In genomic region chr14:54777395-54777794, GRCh38 we compare ENCODE assay signal across 18 cellular contexts.
A peak's percentile ranks its signal among the peaks of the same experiment; 100 is the strongest.
DNase-seq lines count a peak whose midpoint lies in the region; ATAC-seq and TF ChIP-seq lines count a peak whose summit lies in the region.
"Had no signal": no experiment of that assay in that cellular context is flagged by ENCODE, and none has a peak within 500 bp of the region (broad histone marks: within the 10 kb centered on the region; RNA-seq: fewer than 3 reads in every experiment).

No MANE protein-coding gene starts in this region.

- no peaks in the 10 kb centered on the region for H3K9me3 Mint-ChIP-seq in activated CD4-positive, alpha-beta T cell treated with anti-CD3 and anti-CD28 coated beads, Interleukin-2, amount 10 ng/mL, durations not matched to agents 24 days and 14 days
- no peaks in the 10 kb centered on the region for H3K9me3 Mint-ChIP-seq in activated naive CD8-positive, alpha-beta T cell (ENCODE audit: low read depth)
- H3K9me3 Mint-ChIP-seq in activated CD8-positive, alpha-beta memory T cell treated with anti-CD3 and anti-CD28 coated beads, Interleukin-2, amount 10 ng/mL, durations not matched to agents 7 days and 5 days (ENCODE audit: low read depth) = no peaks in the 10 kb centered on the region
- H3K9me3 Mint-ChIP-seq in endodermal cell = peaks cover 2% of the 10 kb centered on the region
- H3K9me3 Mint-ChIP-seq: IgD-negative memory B cell had no signal

- peak overlapping the region; percentile 71 for H3K4me3 Mint-ChIP-seq in activated CD4-positive, alpha-beta T cell treated with anti-CD3 and anti-CD28 coated beads, Interleukin-2, amount 10 ng/mL, durations not matched to agents 24 days and 14 days
- H3K4me3 Mint-ChIP-seq in activated naive CD8-positive, alpha-beta T cell = peak overlapping the region; percentile 73
- H3K4me3 Mint-ChIP-seq in activated CD8-positive, alpha-beta memory T cell treated with anti-CD3 and anti-CD28 coated beads, Interleukin-2, amount 10 ng/mL, durations not matched to agents 7 days and 5 days = no peak overlapping the region
- H3K4me3 Mint-ChIP-seq in endodermal cell = no peak overlapping the region

- H3K27me3 ChIP-seq in BLaER1 (no peaks in the 10 kb centered on the region), endodermal cell (ENCODE audit: control insufficient read depth, insufficient read depth, low read length, poor library complexity, severe bottlenecking) (no peaks in the 10 kb centered on the region)
- H3K27me3 ChIP-seq: cardiac muscle cell, transverse colon had no signal

- peaks cover 50% of the 10 kb centered on the region for H4K20me1 ChIP-seq in BLaER1

- H3K4me1 ChIP-seq in BLaER1 = peaks cover 82% of the 10 kb centered on the region
- H3K4me1 ChIP-seq in endodermal cell (ENCODE audit: control insufficient read depth, insufficient read depth, low read length) = no peaks in the 10 kb centered on the region

- no peak for TF ChIP-seq CTCF in endodermal cell (conservative IDR thresholded peaks at IDR 0.05)

- H3K27ac Mint-ChIP-seq in activated CD4-positive, alpha-beta T cell treated with anti-CD3 and anti-CD28 coated beads, Interleukin-2, amount 10 ng/mL, durations not matched to agents 24 days and 14 days = peak overlapping the region; percentile 49
- H3K27ac Mint-ChIP-seq in activated naive CD8-positive, alpha-beta T cell = peak overlapping the region; percentile 90
- no peak overlapping the region for H3K27ac Mint-ChIP-seq in activated CD8-positive, alpha-beta memory T cell treated with anti-CD3 and anti-CD28 coated beads, Interleukin-2, amount 10 ng/mL, durations not matched to agents 7 days and 5 days
- no peak overlapping the region for H3K27ac Mint-ChIP-seq in endodermal cell

- peak overlapping the region; percentile 38; the same call in 1 of the 2 replicates for H3K9ac ChIP-seq in BLaER1
- no peak overlapping the region for H3K9ac ChIP-seq in endodermal cell (ENCODE audit: extremely low read depth, low read length, poor library complexity, severe bottlenecking)

- CTCF ChIA-PET in activated CD8-positive, alpha-beta memory T cell treated with anti-CD3 and anti-CD28 coated beads, Interleukin-2, amount 10 ng/mL, durations not matched to agents 7 days and 5 days (lab: Charles Lee) = interaction anchor here (1.3 to 6.8 kb wide), 7 partner anchors 17 to 212 kb away, joined by 3 to 246 read pairs (median 5); partner anchors contain the start of gene SAMD4A

- intact Hi-C loops in activated CD4-positive, alpha-beta T cell treated with anti-CD3 and anti-CD28 coated beads, Interleukin-2, amount 10 ng/mL, durations not matched to agents 24 days and 14 days (cut with micrococcal nuclease) = no loop called here

- H3K9me3 ChIP-seq in BLaER1 (no peaks in the 10 kb centered on the region), endodermal cell (ENCODE audit: control insufficient read depth, low read length) (no peaks in the 10 kb centered on the region)
- H3K9me3 ChIP-seq: transverse colon had no signal

- H3K36me3 ChIP-seq in BLaER1 (peaks cover 51% of the 10 kb centered on the region), endodermal cell (ENCODE audit: control insufficient read depth, insufficient read depth, low read length) (no peaks in the 10 kb centered on the region)
- H3K36me3 ChIP-seq: transverse colon had no signal

- H3K27ac ChIP-seq in BLaER1 = peak overlapping the region; percentile 27; the same call in 1 of the 2 replicates
- H3K27ac ChIP-seq in endodermal cell (ENCODE audit: low read depth, low read length) = no peak overlapping the region
- H3K27ac ChIP-seq: cardiac muscle cell, transverse colon, VCaP had no signal

- ATAC-seq in activated CD8-positive, alpha-beta memory T cell treated with anti-CD3 and anti-CD28 coated beads, Interleukin-2, amount 10 ng/mL, durations not matched to agents 7 days and 5 days = no peak

- H3K4me3 ChIP-seq in BLaER1 (no peak overlapping the region), endodermal cell (ENCODE audit: low read length) (no peak overlapping the region)
- H3K4me3 ChIP-seq: cardiac muscle cell, transverse colon had no signal

- peaks cover 5% of the 10 kb centered on the region for H3K36me3 Mint-ChIP-seq in activated CD4-positive, alpha-beta T cell treated with anti-CD3 and anti-CD28 coated beads, Interleukin-2, amount 10 ng/mL, durations not matched to agents 24 days and 14 days (ENCODE audit: low read depth)
- no peaks in the 10 kb centered on the region for H3K36me3 Mint-ChIP-seq in activated naive CD8-positive, alpha-beta T cell
- H3K36me3 Mint-ChIP-seq in activated CD8-positive, alpha-beta memory T cell treated with anti-CD3 and anti-CD28 coated beads, Interleukin-2, amount 10 ng/mL, durations not matched to agents 7 days and 5 days = no peaks in the 10 kb centered on the region
- no peaks in the 10 kb centered on the region for H3K36me3 Mint-ChIP-seq in endodermal cell (ENCODE audit: low read depth)

- WGBS in endodermal cell (ENCODE audit: insufficient coverage in 1 of 2, insufficient read length in 1 of 2), 2 experiments = 77 to 100% methylated on average over 2 to 7 of the region's 8 CpGs

- H3K27me3 Mint-ChIP-seq in activated CD4-positive, alpha-beta T cell treated with anti-CD3 and anti-CD28 coated beads, Interleukin-2, amount 10 ng/mL, durations not matched to agents 24 days and 14 days = peaks cover 5% of the 10 kb centered on the region
- peaks cover 2% of the 10 kb centered on the region for H3K27me3 Mint-ChIP-seq in activated naive CD8-positive, alpha-beta T cell
- H3K27me3 Mint-ChIP-seq in activated CD8-positive, alpha-beta memory T cell treated with anti-CD3 and anti-CD28 coated beads, Interleukin-2, amount 10 ng/mL, durations not matched to agents 7 days and 5 days = peaks cover 69% of the 10 kb centered on the region
- no peaks in the 10 kb centered on the region for H3K27me3 Mint-ChIP-seq in endodermal cell (ENCODE audit: insufficient read depth)

- H3K4me1 Mint-ChIP-seq in activated CD4-positive, alpha-beta T cell treated with anti-CD3 and anti-CD28 coated beads, Interleukin-2, amount 10 ng/mL, durations not matched to agents 24 days and 14 days = peaks cover 37% of the 10 kb centered on the region
- H3K4me1 Mint-ChIP-seq in activated naive CD8-positive, alpha-beta T cell (ENCODE audit: low read depth) = peaks cover 38% of the 10 kb centered on the region
- peaks cover 45% of the 10 kb centered on the region for H3K4me1 Mint-ChIP-seq in activated CD8-positive, alpha-beta memory T cell treated with anti-CD3 and anti-CD28 coated beads, Interleukin-2, amount 10 ng/mL, durations not matched to agents 7 days and 5 days
- H3K4me1 Mint-ChIP-seq in endodermal cell = peaks cover 15% of the 10 kb centered on the region

- peak overlapping the region; percentile 69 for H3K4me2 ChIP-seq in BLaER1

- no peak for DNase-seq in activated CD4-positive, alpha-beta T cell treated with anti-CD3 and anti-CD28 coated beads, Interleukin-2, amount 10 ng/mL, durations not matched to agents 24 days and 14 days
- DNase-seq in activated CD4-positive, alpha-beta T cell treated with anti-CD3 and anti-CD28 coated beads for 1 hour = no peak
- DNase-seq in mesenteric fat pad (ENCODE audit: low spot score) (peak; percentile 75), HK-2 (ENCODE audit: unreplicated experiment) (no peak), endodermal cell (no peak)
- no peak for DNase-seq in activated CD8-positive, alpha-beta memory T cell treated with anti-CD3 and anti-CD28 coated beads, Interleukin-2, amount 10 ng/mL, durations not matched to agents 7 days and 5 days
- DNase-seq: effector CD4-positive, alpha-beta T cell; GDM1; NCI-H187; NCI-H446; stimulated activated CD4-positive, alpha-beta T cell treated with anti-CD3 and anti-CD28 coated beads, Interleukin-12 subunit alpha, Interleukin-12 subunit beta, amount 100 ng/mL, for 4 hours; SW 1271; transverse colon had no signal

Comparison
In these comparisons a context has a peak if more than half of its experiments do, and no peak if none do; other contexts are left out.
1. H3K27ac Mint-ChIP-seq: peak in activated CD4-positive, alpha-beta T cell treated with anti-CD3 and anti-CD28 coated beads, Interleukin-2, amount 10 ng/mL, durations not matched to agents 24 days and 14 days (single experiment) and activated naive CD8-positive, alpha-beta T cell (single experiment); none in activated CD8-positive, alpha-beta memory T cell treated with anti-CD3 and anti-CD28 coated beads, Interleukin-2, amount 10 ng/mL, durations not matched to agents 7 days and 5 days (single experiment) and endodermal cell (single experiment).
2. H3K4me3 Mint-ChIP-seq: peak in activated CD4-positive, alpha-beta T cell treated with anti-CD3 and anti-CD28 coated beads, Interleukin-2, amount 10 ng/mL, durations not matched to agents 24 days and 14 days (single experiment) and activated naive CD8-positive, alpha-beta T cell (single experiment); none in activated CD8-positive, alpha-beta memory T cell treated with anti-CD3 and anti-CD28 coated beads, Interleukin-2, amount 10 ng/mL, durations not matched to agents 7 days and 5 days (single experiment) and endodermal cell (single experiment).